ENCODE assay signal across 14 cellular contexts in genomic region chr2:217954469-217954868, GRCh38. TPM values are rescaled to one million over a fixed set of nuclear protein-coding genes. Genes with fewer than 3 reads are reported as not detected.
DNase-seq lines count a peak whose midpoint lies in the region; ATAC-seq and TF ChIP-seq lines count a peak whose summit lies in the region.
"Had no signal": no experiment of that assay in that cellular context is flagged by ENCODE, and none has a peak within 500 bp of the region (broad histone marks: within the 10 kb centered on the region; RNA-seq: fewer than 3 reads in every experiment).

No MANE protein-coding gene starts in this region.

- CTCF ChIA-PET in OCI-LY7 (lab: Charles Lee; ENCODE audit: unreplicated experiment), result no interaction called here

- peaks cover 52% of the 10 kb centered on the region for H3K4me1 ChIP-seq in right cardiac atrium (ENCODE audit: control insufficient read depth, insufficient read depth, low read length)
- H3K4me1 ChIP-seq in skeletal muscle tissue (ENCODE audit: control insufficient read depth in 3 of 3, insufficient read depth in 3 of 3, low read length in 3 of 3), result peaks cover 49 to 59% (median 53%) of the 10 kb centered on the region in 3 donors
- H3K4me1 ChIP-seq in OCI-LY7 (ENCODE audit: insufficient read depth, low read length, poor library complexity, severe bottlenecking), result no peaks in the 10 kb centered on the region

- no peak overlapping the region for H3K27ac Mint-ChIP-seq in stimulated activated naive B cell treated with anti-CD40 and anti-IgM and Interleukin-4, amounts not matched to agents 10 μg/mL and 1 μg/mL and 100 μg/mL, for 72 hours
- H3K27ac Mint-ChIP-seq: activated B cell treated with CpG ODN at 0.5 μM for 24 hours, B cell had no signal

- H2AFZ ChIP-seq in OCI-LY7 (ENCODE audit: low read length), result no peak overlapping the region

- intact Hi-C loops in right cardiac atrium (cut with DNase I), result no loop called here
- intact Hi-C loops in OCI-LY7 (cut with micrococcal nuclease; ENCODE audit: unreplicated experiment), result no loop called here

- POLR2A ChIA-PET in OCI-LY7 (lab: Charles Lee), result no interaction called here

- H3K9me3 ChIP-seq in right cardiac atrium (ENCODE audit: control insufficient read depth, low read length), result no peaks in the 10 kb centered on the region
- H3K9me3 ChIP-seq in skeletal muscle tissue (ENCODE audit: control insufficient read depth in 3 of 3, low read length in 3 of 3), result no peaks in the 10 kb centered on the region
- H3K9me3 ChIP-seq in OCI-LY7 (ENCODE audit: low read length), result no peaks in the 10 kb centered on the region
- H3K9me3 ChIP-seq: neutrophil had no signal

- no peaks in the 10 kb centered on the region for H3K9me2 ChIP-seq in OCI-LY7 (ENCODE audit: insufficient read depth, low read length)

- H3K27ac ChIP-seq in VCaP (peak overlapping the region; percentile 27; the same call in 1 of the 2 replicates), right cardiac atrium (ENCODE audit: low read length) (peak overlapping the region; percentile 53), skeletal muscle tissue (ENCODE audit: low read depth, low read length) (peak overlapping the region; percentile 69), OCI-LY7 (ENCODE audit: low read depth, low read length, poor library complexity, severe bottlenecking) (no peak overlapping the region)
- H3K27ac ChIP-seq: neutrophil had no signal

- no peak overlapping the region for H3K4me3 ChIP-seq in right cardiac atrium (ENCODE audit: low read length)
- no peak overlapping the region for H3K4me3 ChIP-seq in skeletal muscle tissue (ENCODE audit: low read length in 3 of 3)
- no peak overlapping the region for H3K4me3 ChIP-seq in OCI-LY7 (ENCODE audit: low read depth, low read length, poor library complexity, severe bottlenecking)

- H4K20me1 ChIP-seq in OCI-LY7 (ENCODE audit: insufficient read depth, low read length), result no peaks in the 10 kb centered on the region

- ATAC-seq in right cardiac atrium, result peak; percentile 44 to 61
- no peak for ATAC-seq in stimulated activated naive B cell treated with anti-CD40 and anti-IgM and Interleukin-4, amounts not matched to agents 10 μg/mL and 1 μg/mL and 100 μg/mL, for 72 hours (replicated peaks)
- ATAC-seq in HG03565 (IDR thresholded peaks at IDR 0.05; ENCODE audit: unreplicated experiment), result no peak

- TF ChIP-seq CTCF in VCaP (conservative IDR thresholded peaks at IDR 0.05) (no peak), OCI-LY7 (conservative IDR thresholded peaks at IDR 0.05; ENCODE audit: low read length) (no peak)

- no peak overlapping the region for H3K4me3 Mint-ChIP-seq in stimulated activated naive B cell treated with anti-CD40 and anti-IgM and Interleukin-4, amounts not matched to agents 10 μg/mL and 1 μg/mL and 100 μg/mL, for 72 hours
- H3K4me3 Mint-ChIP-seq: activated B cell treated with CpG ODN at 0.5 μM for 24 hours, B cell had no signal

- peaks cover 0 to 10% of the 10 kb centered on the region in 2 donors for H3K27me3 Mint-ChIP-seq in stimulated activated naive B cell treated with anti-CD40 and anti-IgM and Interleukin-4, amounts not matched to agents 10 μg/mL and 1 μg/mL and 100 μg/mL, for 72 hours

- H3K9ac ChIP-seq in skeletal muscle tissue (ENCODE audit: low read depth in 1 of 3, low read length in 3 of 3), result peak overlapping the region in 1 of 3 donors; percentile 25

- no TSS peak for BruUV-seq in OCI-LY7 (replicated peaks; lab: Mats Ljungman, UMichigan)

- DNase-seq in DMS79 (lab: John Stamatoyannopoulos, UW), result peak; percentile 54
- DNase-seq in right cardiac atrium, result peak in 2 of 3 donors; percentile 53 to 81
- no peak for DNase-seq in stimulated activated naive B cell treated with anti-CD40 and anti-IgM and Interleukin-4, amounts not matched to agents 10 μg/mL and 1 μg/mL and 100 μg/mL, for 72 hours
- DNase-seq in OCI-LY7 (ENCODE audit: low spot score), result no peak
- DNase-seq in NCI-H446 treated with DMSO at 0.1 percent for 48 hours (lab: John Stamatoyannopoulos, UW), result no peak
- DNase-seq: activated B cell treated with CpG ODN at 0.5 μM for 24 hours, activated T-cell treated with anti-CD3 and anti-CD28 coated beads for 4 hours, anterior cingulate cortex, NCI-H1105 had no signal

- H3K27me3 ChIP-seq in right cardiac atrium (ENCODE audit: control insufficient read depth, insufficient read depth) (no peaks in the 10 kb centered on the region), skeletal muscle tissue (ENCODE audit: control insufficient read depth in 3 of 3, insufficient read depth in 3 of 3, low read length in 3 of 3) (no peaks in the 10 kb centered on the region)
- H3K27me3 ChIP-seq: neutrophil had no signal

- no peaks in the 10 kb centered on the region for H3K79me2 ChIP-seq in OCI-LY7 (ENCODE audit: insufficient read depth, low read depth, low read length)

- no peaks in the 10 kb centered on the region for H3K9me3 Mint-ChIP-seq in stimulated activated naive B cell treated with anti-CD40 and anti-IgM and Interleukin-4, amounts not matched to agents 10 μg/mL and 1 μg/mL and 100 μg/mL, for 72 hours
- H3K9me3 Mint-ChIP-seq: activated B cell treated with CpG ODN at 0.5 μM for 24 hours had no signal

- no peaks in the 10 kb centered on the region for H3K4me1 Mint-ChIP-seq in stimulated activated naive B cell treated with anti-CD40 and anti-IgM and Interleukin-4, amounts not matched to agents 10 μg/mL and 1 μg/mL and 100 μg/mL, for 72 hours
- H3K4me1 Mint-ChIP-seq: activated B cell treated with CpG ODN at 0.5 μM for 24 hours, B cell had no signal

- peaks cover 0 to 7% (median 5%) of the 10 kb centered on the region in 3 donors for H3K36me3 ChIP-seq in skeletal muscle tissue (ENCODE audit: control insufficient read depth in 3 of 3, insufficient read depth in 3 of 3, low read length in 3 of 3)
- H3K36me3 ChIP-seq in OCI-LY7 (ENCODE audit: insufficient read depth, low read length), result no peaks in the 10 kb centered on the region
- H3K36me3 ChIP-seq: neutrophil had no signal

- no peaks in the 10 kb centered on the region for H3K36me3 Mint-ChIP-seq in stimulated activated naive B cell treated with anti-CD40 and anti-IgM and Interleukin-4, amounts not matched to agents 10 μg/mL and 1 μg/mL and 100 μg/mL, for 72 hours

- WGBS in right cardiac atrium, result 53% methylated on average over 3 of the region's 3 CpGs

- no peak overlapping the region for H3K4me2 ChIP-seq in OCI-LY7 (ENCODE audit: low read length)

RNA-seq across cellular contexts. Expression of gene TNS1, which starts 48.3 kb away (rescaled TPM):
- total RNA-seq in right cardiac atrium, result 100 to 1,000 TPM; 442 to 647 (median 536) TPM
- 243 TPM for polyA plus RNA-seq in right cardiac atrium
- 73.1 TPM for total RNA-seq in skeletal muscle tissue
- total RNA-seq in OCI-LY7 (2014; rRNA removed; shearing (Covaris generic)), result not detected in 2 replicates
- not detected in 2 replicates for total RNA-seq in OCI-LY7 (2022)

Comparison
In these comparisons a context has a peak if more than half of its experiments do, and no peak if none do; other contexts are left out.
1. DNase-seq: peak in DMS79 (single experiment) and right cardiac atrium (2 of 3); none in stimulated activated naive B cell treated with anti-CD40 and anti-IgM and Interleukin-4, amounts not matched to agents 10 μg/mL and 1 μg/mL and 100 μg/mL, for 72 hours (single experiment), OCI-LY7 (single experiment) and NCI-H446 treated with DMSO at 0.1 percent for 48 hours (single experiment).
2. ATAC-seq: peak in right cardiac atrium (2 of 2); none in stimulated activated naive B cell treated with anti-CD40 and anti-IgM and Interleukin-4, amounts not matched to agents 10 μg/mL and 1 μg/mL and 100 μg/mL, for 72 hours (0 of 2) and HG03565 (single experiment).
3. RNA of gene TNS1, which starts 48.3 kb away (total RNA-seq): 442 to 647 TPM in right cardiac atrium and 73.1 TPM in skeletal muscle tissue (single experiment); not detected in OCI-LY7; every median in the first group is over 10 times any median in the second.